ENCODE assay signal across 9 cellular contexts in the genomic region with DNA sequence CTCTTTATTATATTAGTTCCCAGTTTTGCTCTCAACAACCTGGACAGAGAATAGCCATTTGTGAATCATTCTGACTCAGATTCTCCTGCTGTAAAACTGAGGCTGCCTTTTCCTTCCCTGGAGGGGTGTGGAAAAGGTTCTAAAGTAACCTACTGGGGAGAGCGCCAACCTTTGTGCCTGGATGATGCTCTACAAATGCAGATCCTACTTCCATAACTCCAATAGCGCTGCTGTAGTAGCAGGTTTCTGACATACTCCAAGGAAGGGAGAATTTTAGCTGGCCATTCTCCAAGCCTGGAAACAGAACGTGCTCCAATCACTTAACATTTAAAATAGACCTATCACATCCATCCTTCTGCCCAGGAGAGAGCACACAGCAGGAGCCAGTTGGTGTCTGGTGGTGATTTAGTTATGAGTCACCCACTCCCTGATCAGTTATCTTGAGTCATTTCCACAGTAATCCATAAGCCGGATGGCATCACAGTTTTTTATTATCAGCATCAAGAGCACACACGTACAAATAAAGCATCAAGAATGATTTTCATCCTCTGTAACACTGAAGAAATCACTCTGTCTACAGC. TPM values are rescaled to one million over a fixed set of nuclear protein-coding genes. Genes with fewer than 3 reads are reported as not detected.
DNase-seq lines count a peak whose midpoint lies in the region; FAIRE-seq and TF ChIP-seq lines count a peak whose summit lies in the region.
"Had no signal": no experiment of that assay in that cellular context is flagged by ENCODE, and none has a peak within 500 bp of the region (broad histone marks: within the 10 kb centered on the region; RNA-seq: fewer than 3 reads in every experiment).

No MANE protein-coding gene starts in this region.

- H3K4me3 ChIP-seq in breast epithelium (no peak overlapping the region), fibroblast of lung (replicated peaks in 1 of 4; ENCODE audit: control extremely low read depth in 1 of 4, insufficient read depth in 1 of 4, low read depth in 3 of 4, low read length in 4 of 4) (no peak overlapping the region), HAP-1 (no peak overlapping the region)

- H3K9me3 ChIP-seq in breast epithelium (no peaks in the 10 kb centered on the region), fibroblast of lung (ENCODE audit: control insufficient read depth, insufficient read depth, low read depth, low read length) (no peaks in the 10 kb centered on the region), HAP-1 (no peaks in the 10 kb centered on the region)

- intact Hi-C loops in MCF 10A (cut with micrococcal nuclease) = no loop called here
- intact Hi-C loops in breast epithelium (cut with DNase I; ENCODE audit: low total_unique reads) = no loop called here

- no peaks in the 10 kb centered on the region for H4K20me1 ChIP-seq in fibroblast of lung (ENCODE audit: control insufficient read depth, extremely low read depth, insufficient read depth, low read length)

- CTCF ChIA-PET in MCF 10A (lab: Yijun Ruan, JAX) = interaction anchor here (0.6 to 1.5 kb wide), 3 partner anchors 80 to 746 kb away, joined by 3 to 12 read pairs (median 4); no protein-coding TSS in a partner anchor

- no peak overlapping the region for H3K27ac ChIP-seq in breast epithelium
- peak overlapping the region; percentile 55 for H3K27ac ChIP-seq in fibroblast of lung (ENCODE audit: insufficient read depth, low read length)

- no peaks in the 10 kb centered on the region for H3K4me1 ChIP-seq in breast epithelium
- peaks cover 3% of the 10 kb centered on the region for H3K4me1 ChIP-seq in fibroblast of lung (ENCODE audit: control insufficient read depth, extremely low read depth, insufficient read depth, low read length)
- H3K4me1 ChIP-seq in HAP-1 = peaks cover under 1% of the 10 kb centered on the region; the same call in 1 of the 2 replicates

- in situ Hi-C loops in HAP-1 (cut with MboI; ENCODE audit: low sequenced_read_pairs) = loop anchor here (10.0 kb wide), 1 partner anchor 317 kb away; no protein-coding TSS in a partner anchor

- TF ChIP-seq CTCF in MCF 10A (IDR thresholded peaks at IDR 0.05; ENCODE audit: unreplicated experiment) (no peak), breast epithelium (IDR thresholded peaks at IDR 0.05) (no peak), fibroblast of lung (conservative IDR thresholded peaks at IDR 0.05 in 1 of 2, IDR thresholded peaks at IDR 0.05 in 1 of 2; ENCODE audit: low read depth in 1 of 2, low read length in 2 of 2) (no peak)

- POLR2A ChIA-PET in MCF 10A (lab: Yijun Ruan, JAX) = interaction anchor here (0.7 kb wide), 1 partner anchor 94 kb away, joined by 4 read pairs; no protein-coding TSS in a partner anchor

- no peak for TF ChIP-seq POLR2A in breast epithelium (IDR thresholded peaks at IDR 0.05)

- H3K9ac ChIP-seq in fibroblast of lung (ENCODE audit: insufficient read depth, low read length) = no peak overlapping the region

- H3K79me2 ChIP-seq in fibroblast of lung (ENCODE audit: control insufficient read depth, insufficient read depth, low read length) = no peaks in the 10 kb centered on the region

- no TSS peak for BruUV-seq in MCF 10A (replicated peaks; lab: Mats Ljungman, UMichigan)

- DNase-seq in MCF 10A (ENCODE audit: unreplicated experiment) (peak; percentile 82), breast epithelium (ENCODE audit: low spot score in 2 of 2) (no peak), RCC 7860 (ENCODE audit: low spot score) (peak; percentile 90), fibroblast of lung (ENCODE audit: low read depth in 2 of 2) (peak; percentile 82 to 94), superior temporal gyrus (ENCODE audit: extremely low spot score) (peak; percentile 46), OCI-M2 (lab: John Stamatoyannopoulos, UW; ENCODE audit: unreplicated experiment) (no peak), NCI-H128 (lab: John Stamatoyannopoulos, UW; ENCODE audit: unreplicated experiment) (no peak), HAP-1 (ENCODE audit: low spot score in 2 of 2) (no peak)

- H3K4me1 Mint-ChIP-seq in MCF 10A (ENCODE audit: insufficient read depth, unreplicated experiment) = peaks cover 21% of the 10 kb centered on the region

- H3K4me2 ChIP-seq in fibroblast of lung (ENCODE audit: extremely low read depth, insufficient read depth, low read length) = peak overlapping the region; percentile 65

- H3K36me3 ChIP-seq in breast epithelium = no peaks in the 10 kb centered on the region
- H3K36me3 ChIP-seq in fibroblast of lung (ENCODE audit: control insufficient read depth, insufficient read depth, low read length) = no peaks in the 10 kb centered on the region
- no peaks in the 10 kb centered on the region for H3K36me3 ChIP-seq in HAP-1 (replicated peaks)

- H3K36me3 Mint-ChIP-seq in MCF 10A (ENCODE audit: insufficient read depth, unreplicated experiment) = no peaks in the 10 kb centered on the region

- H3K4me3 Mint-ChIP-seq in MCF 10A (ENCODE audit: unreplicated experiment) = no peak overlapping the region
- H3K4me3 Mint-ChIP-seq: IgD-negative memory B cell had no signal

- H3K27me3 Mint-ChIP-seq in MCF 10A (ENCODE audit: insufficient read depth, unreplicated experiment) = no peaks in the 10 kb centered on the region
- H3K27me3 Mint-ChIP-seq: IgD-negative memory B cell had no signal

- no peak overlapping the region for H2AFZ ChIP-seq in fibroblast of lung (ENCODE audit: low read length)

- H3K27me3 ChIP-seq in breast epithelium = no peaks in the 10 kb centered on the region
- H3K27me3 ChIP-seq in fibroblast of lung (ENCODE audit: control insufficient read depth, insufficient read depth, low read length) = no peaks in the 10 kb centered on the region
- H3K27me3 ChIP-seq in HAP-1 (ENCODE audit: low read depth) = no peaks in the 10 kb centered on the region

- peak overlapping the region; percentile 55 for H3K27ac Mint-ChIP-seq in MCF 10A (ENCODE audit: low read depth, unreplicated experiment)

- peak; percentile 93 for FAIRE-seq in RCC 7860 (lab: Jason Lieb, UNC)

- no peaks in the 10 kb centered on the region for H3K9me3 Mint-ChIP-seq in MCF 10A (ENCODE audit: unreplicated experiment)
- H3K9me3 Mint-ChIP-seq: IgD-negative memory B cell had no signal

RNA-seq across cellular contexts. Expression of gene MYH15, which starts 38.3 kb away (rescaled TPM):
- total RNA-seq in MCF 10A (2022) (0.19 and 0.25 TPM in 2 replicates), breast epithelium (not detected), fibroblast of lung (0.17 and 0.26 TPM in 2 replicates)
- 0.05 and 0.24 TPM in 2 replicates for polyA plus RNA-seq in fibroblast of lung
- polyA plus RNA-seq in fibroblast of lung (2012) = 0.06 and 0.25 TPM in 2 replicates
- polyA minus RNA-seq in fibroblast of lung (ENCODE audit: low replicate concordance) = 0.19 and 0.51 TPM in 2 replicates
- polyA plus RNA-seq: IgD-negative memory B cell had no signal

Comparison
In these comparisons a context has a peak if more than half of its experiments do, and no peak if none do; other contexts are left out.
1. DNase-seq: peak in MCF 10A (single experiment), RCC 7860 (single experiment), fibroblast of lung (2 of 2) and superior temporal gyrus (single experiment); none in breast epithelium (0 of 2), OCI-M2 (single experiment), NCI-H128 (single experiment) and HAP-1 (0 of 2).